Comparison of ENCODE assay signal across 8 cellular contexts in genomic region chr11:77994434-77995362, GRCh38. TPM values are rescaled to one million over a fixed set of nuclear protein-coding genes. Genes with fewer than 3 reads are reported as not detected.
DNase-seq lines count a peak whose midpoint lies in the region; ATAC-seq, FAIRE-seq and TF ChIP-seq lines count a peak whose summit lies in the region.

TSS of gene INTS4 (minus strand) at chr11:77994668. CDS start at chr11:77994643, 25 bp downstream.

- no peaks in the 10 kb centered on the region for H3K9me3 Mint-ChIP-seq in astrocyte (ENCODE audit: unreplicated experiment)

- under 1% methylated on average over 47 of the region's 47 CpGs for WGBS in right cardiac atrium

- peak within 1 kb of the TSS; percentile 99 for H3K4me3 Mint-ChIP-seq in astrocyte (ENCODE audit: unreplicated experiment)

- H3K9me3 ChIP-seq in astrocyte (ENCODE audit: insufficient read depth, low read depth, low read length) (no peaks in the 10 kb centered on the region), right cardiac atrium (ENCODE audit: control insufficient read depth, low read length) (no peaks in the 10 kb centered on the region), uterus (no peaks in the 10 kb centered on the region)

- H3K36me3 Mint-ChIP-seq in astrocyte (ENCODE audit: low read depth, unreplicated experiment) = no peaks in the 10 kb centered on the region

- H3K4me1 Mint-ChIP-seq in astrocyte (ENCODE audit: low read depth, unreplicated experiment) = peaks cover 9% of the 10 kb centered on the region

- peak within 1 kb of the TSS; percentile 89 for H3K4me2 ChIP-seq in astrocyte (ENCODE audit: low read length)

- H3K4me3 ChIP-seq in astrocyte (ENCODE audit: insufficient read depth, low read depth, low read length) (peak within 1 kb of the TSS; percentile 99), right cardiac atrium (ENCODE audit: low read length) (peak within 1 kb of the TSS; percentile 93), uterus (peak within 1 kb of the TSS; percentile 53 to 79)

- H3K4me1 ChIP-seq in astrocyte (ENCODE audit: insufficient read depth, low read length) (peaks cover 8% of the 10 kb centered on the region), right cardiac atrium (ENCODE audit: control insufficient read depth, insufficient read depth, low read length) (no peaks in the 10 kb centered on the region), uterus (no peaks in the 10 kb centered on the region)

- TF ChIP-seq CTCF in astrocyte (IDR thresholded peaks at IDR 0.05; ENCODE audit: insufficient read depth, low read depth, low read length) (no peak), uterus (IDR thresholded peaks at IDR 0.05) (peak in 2 of 4 experiments; percentile 15 to 29)

- DNase-seq in NCI-H2029 (lab: John Stamatoyannopoulos, UW) (peak; percentile 99), T-helper 22 cell (ENCODE audit: low read depth) (peak; percentile 98), astrocyte (ENCODE audit: low read depth) (peak; percentile 99), right cardiac atrium (peak; percentile 99 to 100 (median 99)), pulmonary artery endothelial cell (ENCODE audit: low read depth, low spot score) (peak; percentile 100), uterus (peak; percentile 99)

- no peaks in the 10 kb centered on the region for H3K27me3 Mint-ChIP-seq in astrocyte (ENCODE audit: low read depth, unreplicated experiment)

- intact Hi-C loops in right cardiac atrium (cut with DNase I) = loop anchor here in 1 of 4 donors (10.0 kb wide), 1 partner anchor 170 kb away; the partner anchor contains the start of genes AAMDC and RSF1
- intact Hi-C loops in uterus (cut with DNase I; ENCODE audit: low total_unique reads) = loop anchor here (5.0 kb wide), 1 partner anchor 172 kb away; the partner anchor contains the start of genes AAMDC and RSF1

- H3K27ac ChIP-seq in astrocyte (ENCODE audit: low read depth, low read length) (peak within 1 kb of the TSS; percentile 61), right cardiac atrium (ENCODE audit: low read length) (peak within 1 kb of the TSS; percentile 90), uterus (peak within 1 kb of the TSS; percentile 80 to 85)

- H3K27ac Mint-ChIP-seq in astrocyte (ENCODE audit: unreplicated experiment) = peak within 1 kb of the TSS; percentile 93

- H3K79me2 ChIP-seq in astrocyte (ENCODE audit: insufficient read depth, low read length) = peaks cover 28% of the 10 kb centered on the region

- H3K27me3 ChIP-seq in astrocyte (ENCODE audit: insufficient read depth, low read length) = no peaks in the 10 kb centered on the region
- no peaks in the 10 kb centered on the region for H3K27me3 ChIP-seq in right cardiac atrium (ENCODE audit: control insufficient read depth, insufficient read depth)
- H3K27me3 ChIP-seq in uterus = no peaks in the 10 kb centered on the region

- TF ChIP-seq POLR2A in GM18505 (IDR thresholded peaks at IDR 0.05; ENCODE audit: borderline replicate concordance, extremely low read depth, insufficient read depth, insufficient read length) = peak; percentile 66
- peak in 1 of 2 donors; percentile 46 for TF ChIP-seq POLR2A in uterus (IDR thresholded peaks at IDR 0.05)

- peaks cover 11% of the 10 kb centered on the region for H3K36me3 ChIP-seq in astrocyte (ENCODE audit: insufficient read depth, low read length)
- no peaks in the 10 kb centered on the region for H3K36me3 ChIP-seq in uterus

- ATAC-seq in GM18505 (IDR thresholded peaks at IDR 0.05; ENCODE audit: unreplicated experiment) (peak; percentile 97), HG02973 (IDR thresholded peaks at IDR 0.05; ENCODE audit: unreplicated experiment) (peak; percentile 97), right cardiac atrium (peak; percentile 99 to 100)

- peak within 1 kb of the TSS; percentile 90 for H3K9ac ChIP-seq in astrocyte (ENCODE audit: low read length)

- H2AFZ ChIP-seq in astrocyte (ENCODE audit: low read depth, low read length) = peak within 1 kb of the TSS; percentile 79

- no peaks in the 10 kb centered on the region for H4K20me1 ChIP-seq in astrocyte (ENCODE audit: insufficient read depth, low read length)

- FAIRE-seq in astrocyte (lab: Jason Lieb, UNC) = no peak

RNA-seq across cellular contexts. Expression of gene INTS4, which starts in this region (rescaled TPM):
- total RNA-seq in astrocyte = 32.2 and 35.0 TPM in 2 replicates
- total RNA-seq in right cardiac atrium = 10 to 100 TPM; 14.1 to 15.3 (median 14.9) TPM
- polyA plus RNA-seq in right cardiac atrium = 9.3 TPM
- 30.5 and 37.5 TPM in 2 replicates for total RNA-seq in pulmonary artery endothelial cell
- total RNA-seq in uterus = 10 to 100 TPM; 13.8 to 68.8 (median 45.7) TPM

Comparison
In these comparisons a context has a peak if more than half of its experiments do, and no peak if none do; other contexts are left out.
1. Peak in every context shown above with its lines: DNase-seq, ATAC-seq, H3K4me3 ChIP-seq and H3K27ac ChIP-seq.